8 cellular contexts compared by ENCODE assay signal in the genomic region with DNA sequence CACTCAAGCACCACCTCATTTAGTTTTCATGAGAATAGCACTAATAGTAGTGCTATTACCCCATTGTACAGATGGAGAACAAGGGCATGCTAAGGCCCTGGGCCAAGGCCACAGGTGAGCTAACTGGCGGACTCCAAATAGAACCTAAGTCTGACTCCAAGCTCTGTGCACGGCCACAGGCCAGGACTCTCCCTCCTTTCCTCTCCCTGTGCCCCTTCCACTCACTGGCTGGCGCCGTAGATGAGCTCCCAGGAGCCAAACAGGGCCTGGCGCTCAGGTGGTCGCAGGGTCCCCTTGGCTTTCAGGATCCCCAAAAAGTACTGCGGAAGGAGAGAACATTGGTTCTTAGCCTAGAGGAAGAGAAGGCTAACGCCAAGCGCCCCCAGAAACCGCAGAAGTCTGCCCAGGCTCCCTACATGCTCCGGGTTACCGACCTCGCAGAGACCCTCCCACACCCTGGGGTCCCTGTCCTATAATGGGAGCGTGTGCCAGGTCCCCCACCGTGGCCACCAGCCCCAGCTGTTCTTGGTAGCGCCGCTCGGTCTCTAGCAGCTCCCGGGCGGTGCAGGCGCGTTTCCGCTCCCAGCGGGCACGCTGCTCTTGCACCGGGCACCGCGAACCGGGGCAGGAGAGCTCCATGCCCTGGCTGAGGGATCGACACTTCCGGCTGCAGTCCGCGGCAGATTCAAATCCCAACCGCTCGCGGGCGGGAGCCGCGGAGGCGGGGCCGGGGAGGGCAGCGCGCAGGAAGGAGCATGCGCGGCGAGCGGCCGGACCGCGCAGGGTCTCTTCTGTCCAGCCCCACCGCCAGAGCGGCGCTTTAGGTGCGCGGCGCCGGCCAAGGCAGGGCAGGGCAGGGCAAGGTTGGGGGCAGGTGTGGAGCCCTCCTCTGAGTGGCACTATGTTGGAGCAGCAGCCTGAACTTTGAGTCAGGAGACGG. TPM values are rescaled to one million over a fixed set of nuclear protein-coding genes. Genes with fewer than 3 reads are reported as not detected.
DNase-seq lines count a peak whose midpoint lies in the region; ATAC-seq and TF ChIP-seq lines count a peak whose summit lies in the region.

TSS of gene ARHGEF39 (minus strand) at position 665 of the 940 bp plus-strand sequence. CDS start at position 639, 26 bp downstream.

- H3K27me3 Mint-ChIP-seq in progenitor cell of endocrine pancreas: no peaks in the 10 kb centered on the region

- H3K4me3 Mint-ChIP-seq in progenitor cell of endocrine pancreas (ENCODE audit: low read depth): peak within 1 kb of the TSS; percentile 81

- H3K27ac Mint-ChIP-seq in progenitor cell of endocrine pancreas: no peak within 1 kb of the TSS

- ATAC-seq in HG02588 (IDR thresholded peaks at IDR 0.05; ENCODE audit: unreplicated experiment) (peak; percentile 82), left ventricle myocardium superior (peak; percentile 84), GM18870 (IDR thresholded peaks at IDR 0.05; ENCODE audit: unreplicated experiment) (no peak)

- TF ChIP-seq CTCF in GM12873 (IDR thresholded peaks at IDR 0.05; ENCODE audit: insufficient read depth, low read depth, low read length, missing control alignments): peak; percentile 23
- TF ChIP-seq CTCF in progenitor cell of endocrine pancreas (IDR thresholded peaks at IDR 0.05; ENCODE audit: unreplicated experiment): peak; percentile 54

- DNase-seq in NCI-H1092 (lab: John Stamatoyannopoulos, UW) (peak; percentile 89), SKM-1 treated with dmso at 0.1 percent for 144 hours (lab: John Stamatoyannopoulos, UW; ENCODE audit: unreplicated experiment) (peak; percentile 82), amniotic epithelial cell (ENCODE audit: low read depth) (peak; percentile 68), left ventricle myocardium superior (peak; percentile 90), progenitor cell of endocrine pancreas (ENCODE audit: low spot score, unreplicated experiment) (peak; percentile 79)

- H3K4me1 Mint-ChIP-seq in progenitor cell of endocrine pancreas (ENCODE audit: low read depth): peaks cover 6% of the 10 kb centered on the region

- intact Hi-C loops in left ventricle myocardium superior (cut with micrococcal nuclease): no loop called here

- no peaks in the 10 kb centered on the region for H3K9me3 Mint-ChIP-seq in progenitor cell of endocrine pancreas (ENCODE audit: low read depth)

- H3K36me3 Mint-ChIP-seq in progenitor cell of endocrine pancreas (ENCODE audit: insufficient read depth): peaks cover 7% of the 10 kb centered on the region

RNA-seq across cellular contexts. Expression of gene ARHGEF39, which starts in this region (rescaled TPM):
- total RNA-seq in left ventricle myocardium superior (0.45 TPM), progenitor cell of endocrine pancreas (9.1 and 10.4 TPM in 2 replicates)

Comparison
In these comparisons a context has a peak if more than half of its experiments do, and no peak if none do; other contexts are left out.
1. Peak in DNase-seq and ATAC-seq in left ventricle myocardium superior; RNA of the gene not detected or under 1 TPM.